In genomic region chr2:157918319-157918718, GRCh38 we compare ENCODE assay signal across 18 cellular contexts. TPM values are rescaled to one million over a fixed set of nuclear protein-coding genes. Genes with fewer than 3 reads are reported as not detected.
A peak's percentile ranks its signal among the peaks of the same experiment; 100 is the strongest.
DNase-seq lines count a peak whose midpoint lies in the region; ATAC-seq and TF ChIP-seq lines count a peak whose summit lies in the region.
"Had no signal": no experiment of that assay in that cellular context is flagged by ENCODE, and none has a peak within 500 bp of the region (broad histone marks: within the 10 kb centered on the region; RNA-seq: fewer than 3 reads in every experiment).

No MANE protein-coding gene starts in this region.

- TF ChIP-seq CTCF in GM23338 (conservative IDR thresholded peaks at IDR 0.05; ENCODE audit: low read depth in 2 of 2) (no peak), tibial nerve (IDR thresholded peaks at IDR 0.05) (no peak)

- 0 out of 2 replicates have a peak, but pooled peaks cover 2% of the 10 kb centered on the region for H3K9me2 ChIP-seq in GM23338 (ENCODE audit: insufficient read depth)

- no peak overlapping the region for H3K4me3 Mint-ChIP-seq in GM23338
- H3K4me3 Mint-ChIP-seq: B cell; CD4-positive, alpha-beta T cell; CD8-positive, alpha-beta T cell had no signal

- H3K27ac Mint-ChIP-seq in GM23338 = no peak overlapping the region
- H3K27ac Mint-ChIP-seq: B cell; CD4-positive, alpha-beta T cell; CD8-positive, alpha-beta T cell had no signal

- H3K36me3 Mint-ChIP-seq in GM23338 (ENCODE audit: low read depth) = no peaks in the 10 kb centered on the region
- H3K36me3 Mint-ChIP-seq: CD8-positive, alpha-beta T cell had no signal

- no peak for TF ChIP-seq POLR2A in tibial nerve (IDR thresholded peaks at IDR 0.05)

- H3F3A ChIP-seq in GM23338 (replicated peaks; ENCODE audit: low read depth) = no peaks in the 10 kb centered on the region

- H4K20me1 ChIP-seq in GM23338 (replicated peaks; ENCODE audit: insufficient read depth) = no peaks in the 10 kb centered on the region
- H4K20me1 ChIP-seq: BLaER1 treated with 17β-estradiol and CSF1 and Interleukin-3, amounts not matched to agents 10 nM and 100 nM had no signal

- H3K27me3 ChIP-seq in GM23338 (ENCODE audit: insufficient read depth) = no peaks in the 10 kb centered on the region
- no peaks in the 10 kb centered on the region for H3K27me3 ChIP-seq in tibial nerve
- H3K27me3 ChIP-seq: BLaER1 treated with 17β-estradiol and CSF1 and Interleukin-3, amounts not matched to agents 10 nM and 100 nM had no signal

- peaks cover 3% of the 10 kb centered on the region for H3K27me3 Mint-ChIP-seq in GM23338 (ENCODE audit: insufficient read depth, low read depth, poor library complexity)
- H3K27me3 Mint-ChIP-seq: CD4-positive, alpha-beta T cell had no signal

- peaks cover 0 to 11% (median 0%) of the 10 kb centered on the region in 4 donors for H3K9me3 ChIP-seq in tibial nerve
- H3K9me3 ChIP-seq: A549, Caco-2 had no signal

- no peak for TF ChIP-seq EP300 in tibial nerve (IDR thresholded peaks at IDR 0.05)

- DNase-seq in NCI-H82 (lab: John Stamatoyannopoulos, UW) (peak; percentile 20), NCI-H82 treated with DMSO at 0.1 percent for 48 hours (lab: John Stamatoyannopoulos, UW; ENCODE audit: unreplicated experiment) (no peak), GM23338 (ENCODE audit: low spot score) (no peak), left kidney (ENCODE audit: low read depth, low spot score) (peak; percentile 28), OCI-M2 (lab: John Stamatoyannopoulos, UW; ENCODE audit: unreplicated experiment) (no peak), tibial nerve (ENCODE audit: low spot score in 2 of 2) (no peak)
- DNase-seq: AML-193; Caco-2; Calu3; CD4-positive, alpha-beta T cell; CD8-positive, alpha-beta T cell; DMS79 treated with DMSO at 0.1 percent for 48 hours; GF-D8 had no signal

- ATAC-seq in GM23338 = no peak
- ATAC-seq: CD8-positive, alpha-beta T cell had no signal

- peak overlapping the region; percentile 66; the same call in 1 of the 2 replicates for H2AFZ ChIP-seq in GM23338

- H3K79me2 ChIP-seq in GM23338 (replicated peaks; ENCODE audit: insufficient read depth) = no peaks in the 10 kb centered on the region

- H3K4me1 ChIP-seq in GM23338 (ENCODE audit: insufficient read depth) = 0 out of 2 replicates have a peak, but pooled peaks cover 7% of the 10 kb centered on the region
- no peaks in the 10 kb centered on the region for H3K4me1 ChIP-seq in tibial nerve
- H3K4me1 ChIP-seq: A549; BLaER1 treated with 17β-estradiol and CSF1 and Interleukin-3, amounts not matched to agents 10 nM and 100 nM; Caco-2 had no signal

- H3K4me2 ChIP-seq in GM23338 = no peak overlapping the region
- H3K4me2 ChIP-seq: A549; BLaER1 treated with 17β-estradiol and CSF1 and Interleukin-3, amounts not matched to agents 10 nM and 100 nM had no signal

- no peak overlapping the region for H3K27ac ChIP-seq in GM23338 (ENCODE audit: low read depth)
- H3K27ac ChIP-seq in tibial nerve = no peak overlapping the region
- H3K27ac ChIP-seq: 22Rv1; A549; BLaER1 treated with 17β-estradiol and CSF1 and Interleukin-3, amounts not matched to agents 10 nM and 100 nM; C4-2B had no signal

- no peaks in the 10 kb centered on the region for H3K9me3 Mint-ChIP-seq in GM23338
- H3K9me3 Mint-ChIP-seq: CD4-positive, alpha-beta T cell; CD8-positive, alpha-beta T cell had no signal

- H3K4me1 Mint-ChIP-seq in GM23338 = 0 out of 3 replicates have a peak, but pooled peaks cover 2% of the 10 kb centered on the region
- H3K4me1 Mint-ChIP-seq: B cell had no signal

- H3K36me3 ChIP-seq in GM23338 (ENCODE audit: insufficient read depth) (no peaks in the 10 kb centered on the region), tibial nerve (no peaks in the 10 kb centered on the region)
- H3K36me3 ChIP-seq: BLaER1 treated with 17β-estradiol and CSF1 and Interleukin-3, amounts not matched to agents 10 nM and 100 nM had no signal

- 72 to 80% methylated on average over 1 of the region's 1 CpG for WGBS in tibial nerve, 2 donors

- H3K4me3 ChIP-seq in GM23338 (no peak overlapping the region), tibial nerve (no peak overlapping the region)
- H3K4me3 ChIP-seq: A549; BLaER1 treated with 17β-estradiol and CSF1 and Interleukin-3, amounts not matched to agents 10 nM and 100 nM had no signal

TF ChIP-seq in GM23338, 12 proteins besides CTCF, POLR2A, EP300 and RAD21 (continues in another document):
- TF ChIP-seq ZNF114 (CRISPR knock-in tag; IDR thresholded peaks at IDR 0.05) (no peak), STAT1 (IDR thresholded peaks at IDR 0.05; ENCODE audit: unreplicated experiment) (no peak), EZH2 (IDR thresholded peaks at IDR 0.05; ENCODE audit: low read depth, unreplicated experiment) (no peak), CREB1 (CRISPR knock-in tag; IDR thresholded peaks at IDR 0.05; ENCODE audit: low read depth) (no peak), EZH2phosphoT487 (IDR thresholded peaks at IDR 0.05; ENCODE audit: unreplicated experiment) (no peak), ETS1 (IDR thresholded peaks at IDR 0.05) (no peak), ZNF331 (CRISPR knock-in tag; IDR thresholded peaks at IDR 0.05; ENCODE audit: low read depth) (no peak), NANOG (IDR thresholded peaks at IDR 0.05; ENCODE audit: borderline replicate concordance) (no peak), POLR2AphosphoS5 (IDR thresholded peaks at IDR 0.05; ENCODE audit: low read depth) (no peak), JUNB (IDR thresholded peaks at IDR 0.05; ENCODE audit: unreplicated experiment) (no peak)
- TF ChIP-seq, protein P1, sequence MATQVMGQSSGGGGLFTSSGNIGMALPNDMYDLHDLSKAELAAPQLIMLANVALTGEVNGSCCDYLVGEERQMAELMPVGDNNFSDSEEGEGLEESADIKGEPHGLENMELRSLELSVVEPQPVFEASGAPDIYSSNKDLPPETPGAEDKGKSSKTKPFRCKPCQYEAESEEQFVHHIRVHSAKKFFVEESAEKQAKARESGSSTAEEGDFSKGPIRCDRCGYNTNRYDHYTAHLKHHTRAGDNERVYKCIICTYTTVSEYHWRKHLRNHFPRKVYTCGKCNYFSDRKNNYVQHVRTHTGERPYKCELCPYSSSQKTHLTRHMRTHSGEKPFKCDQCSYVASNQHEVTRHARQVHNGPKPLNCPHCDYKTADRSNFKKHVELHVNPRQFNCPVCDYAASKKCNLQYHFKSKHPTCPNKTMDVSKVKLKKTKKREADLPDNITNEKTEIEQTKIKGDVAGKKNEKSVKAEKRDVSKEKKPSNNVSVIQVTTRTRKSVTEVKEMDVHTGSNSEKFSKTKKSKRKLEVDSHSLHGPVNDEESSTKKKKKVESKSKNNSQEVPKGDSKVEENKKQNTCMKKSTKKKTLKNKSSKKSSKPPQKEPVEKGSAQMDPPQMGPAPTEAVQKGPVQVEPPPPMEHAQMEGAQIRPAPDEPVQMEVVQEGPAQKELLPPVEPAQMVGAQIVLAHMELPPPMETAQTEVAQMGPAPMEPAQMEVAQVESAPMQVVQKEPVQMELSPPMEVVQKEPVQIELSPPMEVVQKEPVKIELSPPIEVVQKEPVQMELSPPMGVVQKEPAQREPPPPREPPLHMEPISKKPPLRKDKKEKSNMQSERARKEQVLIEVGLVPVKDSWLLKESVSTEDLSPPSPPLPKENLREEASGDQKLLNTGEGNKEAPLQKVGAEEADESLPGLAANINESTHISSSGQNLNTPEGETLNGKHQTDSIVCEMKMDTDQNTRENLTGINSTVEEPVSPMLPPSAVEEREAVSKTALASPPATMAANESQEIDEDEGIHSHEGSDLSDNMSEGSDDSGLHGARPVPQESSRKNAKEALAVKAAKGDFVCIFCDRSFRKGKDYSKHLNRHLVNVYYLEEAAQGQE (IDR thresholded peaks at IDR 0.05; ENCODE audit: unreplicated experiment) = no peak

RNA-seq across cellular contexts. Expression of gene ACVR1, which starts 42.2 kb away (rescaled TPM):
- 20.0 and 21.5 TPM in 2 replicates for total RNA-seq in GM23338 (2014; rRNA removed; shearing (Covaris generic))
- 8.9 and 9.2 TPM in 2 replicates for polyA plus RNA-seq in GM23338 (2016; fragmentation: Nextera tagmentation; extraction: Ambion mirVana)
- total RNA-seq in tibial nerve = 10 to 100 TPM; 19.2 to 24.7 (median 22.8) TPM

Comparison
In these comparisons a context has a peak if more than half of its experiments do, and no peak if none do; other contexts are left out.
1. DNase-seq: peak in NCI-H82 (single experiment) and left kidney (single experiment); none in NCI-H82 treated with DMSO at 0.1 percent for 48 hours (single experiment), GM23338 (single experiment), OCI-M2 (single experiment) and tibial nerve (0 of 2).